1 cellular context compared by ENCODE assay signal in the genomic region with DNA sequence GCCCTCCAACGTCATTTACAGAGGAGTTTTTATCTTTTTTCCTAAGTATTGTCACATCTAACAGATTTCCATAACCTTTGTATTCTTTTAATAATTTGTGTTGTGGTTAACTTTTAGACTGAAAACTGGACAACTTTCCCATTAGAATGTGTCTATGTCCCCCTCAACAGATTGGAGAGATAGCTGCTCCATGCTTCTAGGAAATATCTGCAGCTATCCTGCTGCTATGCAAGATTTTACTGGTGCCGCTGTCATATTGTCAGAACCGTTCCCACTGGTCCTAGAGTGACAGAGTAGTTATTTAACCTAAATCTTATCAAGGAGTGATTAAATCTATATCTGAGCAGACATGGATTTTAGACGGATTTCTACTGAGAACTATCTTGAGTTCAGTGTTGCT.
TF ChIP-seq lines count a peak whose summit lies in the region.

No MANE protein-coding gene starts in this region.

TF ChIP-seq in SK-N-SH treated with all-trans-retinoic acid at 6 μM for 48 hours, 23 proteins besides CTCF, POLR2A, EP300 and RAD21 (continued from another document):
- TF ChIP-seq TSHZ2 (CRISPR knock-in tag; IDR thresholded peaks at IDR 0.05) (peak; percentile 36; the same call in 1 of the 2 replicates), OSR1 (CRISPR knock-in tag; IDR thresholded peaks at IDR 0.05) (no peak)
